ENCODE assay signal across 25 cellular contexts in genomic region chr2:6177796-6178195, GRCh38.
"Had no signal": no experiment of that assay in that cellular context is flagged by ENCODE, and none has a peak within 500 bp of the region (broad histone marks: within the 10 kb centered on the region; RNA-seq: fewer than 3 reads in every experiment).

No MANE protein-coding gene starts in this region.

- H3K9me3 ChIP-seq: lower lobe of right lung, pancreas, prostate gland had no signal

- H3K27me3 ChIP-seq: left lung, pancreas, suprapubic skin, tibial artery, upper lobe of right lung had no signal

- H3K27ac ChIP-seq: left lung, lower lobe of right lung, pancreas, prostate gland, skin epidermis, suprapubic skin, thoracic aorta, tibial artery, upper lobe of right lung had no signal

- H3K36me3 ChIP-seq: left lung, lower lobe of right lung, pancreas, prostate gland, suprapubic skin, thoracic aorta, tibial artery, upper lobe of right lung had no signal

- H3K4me1 ChIP-seq: left lung, lower lobe of right lung, prostate gland, upper lobe of right lung had no signal

- H3K27me3 Mint-ChIP-seq: stimulated activated naive CD8-positive, alpha-beta T cell treated with anti-CD3 and anti-CD28 coated beads, Interleukin-15, Interleukin-2, amounts not matched to agents 100 ng/mL and 50 ng/mL, for 24 hours had no signal

- H3K36me3 Mint-ChIP-seq: stimulated activated effector memory CD8-positive, alpha-beta T cell treated with anti-CD3 and anti-CD28 coated beads, Interleukin-12 subunit alpha, Interleukin-12 subunit beta, amount 100 ng/mL, for 72 hours had no signal

- H3K4me3 ChIP-seq: left lung, lower lobe of right lung, pancreas, prostate gland, skin epidermis, suprapubic skin, thoracic aorta, tibial artery, upper lobe of right lung had no signal

- H3K4me3 Mint-ChIP-seq: naive thymus-derived CD8-positive, alpha-beta T cell; nephron; neural crest cell; stimulated activated effector memory CD8-positive, alpha-beta T cell treated with anti-CD3 and anti-CD28 coated beads, Interleukin-12 subunit alpha, Interleukin-12 subunit beta, amount 100 ng/mL, for 72 hours; stimulated activated naive CD8-positive, alpha-beta T cell treated with anti-CD3 and anti-CD28 coated beads, Interleukin-15, Interleukin-2, amounts not matched to agents 100 ng/mL and 50 ng/mL, for 24 hours had no signal

- H3K27ac Mint-ChIP-seq: naive thymus-derived CD8-positive, alpha-beta T cell; nephron; stimulated activated effector memory CD8-positive, alpha-beta T cell treated with anti-CD3 and anti-CD28 coated beads, Interleukin-12 subunit alpha, Interleukin-12 subunit beta, amount 100 ng/mL, for 72 hours; stimulated activated naive CD8-positive, alpha-beta T cell treated with anti-CD3 and anti-CD28 coated beads, Interleukin-15, Interleukin-2, amounts not matched to agents 100 ng/mL and 50 ng/mL, for 24 hours had no signal

- DNase-seq: kidney; left colon; left lung; lower lobe of right lung; mammary epithelial cell; mesenchymal stem cell; naive thymus-derived CD8-positive, alpha-beta T cell; nucleus accumbens; pancreas; posterior cingulate gyrus; retina; right cardiac atrium; stimulated activated CD4-positive, alpha-beta T cell treated with anti-CD3 and anti-CD28 coated beads, Interleukin-4, amount 100 ng/mL, for 24 hours; stimulated activated naive CD4-positive, alpha-beta T cell; tibial artery; trophoblast cell; upper lobe of right lung had no signal

- H3K4me1 Mint-ChIP-seq: naive thymus-derived CD8-positive, alpha-beta T cell; stimulated activated effector memory CD8-positive, alpha-beta T cell treated with anti-CD3 and anti-CD28 coated beads, Interleukin-12 subunit alpha, Interleukin-12 subunit beta, amount 100 ng/mL, for 72 hours had no signal
